ENCODE assay signal across 21 cellular contexts in genomic region chr12:47874316-47874715, GRCh38. TPM values are rescaled to one million over a fixed set of nuclear protein-coding genes. Genes with fewer than 3 reads are reported as not detected.
"Had no signal": no experiment of that assay in that cellular context is flagged by ENCODE, and none has a peak within 500 bp of the region (broad histone marks: within the 10 kb centered on the region; RNA-seq: fewer than 3 reads in every experiment).

No MANE protein-coding gene starts in this region.

- H3K27me3 Mint-ChIP-seq: stimulated activated naive CD8-positive, alpha-beta T cell treated with anti-CD3 and anti-CD28 coated beads, Interleukin-15, Interleukin-2, amounts not matched to agents 100 ng/mL and 50 ng/mL, for 24 hours had no signal

- H3K36me3 ChIP-seq: gastroesophageal sphincter, ovary, tibial artery, uterus had no signal

- H3K4me1 ChIP-seq: uterus had no signal

- H3K4me3 ChIP-seq: esophagus squamous epithelium, gastroesophageal sphincter, ovary, smooth muscle cell, tibial artery, upper lobe of left lung, uterus had no signal

- DNase-seq: dermis blood vessel endothelial cell; esophagus squamous epithelium; foreskin fibroblast; glutamatergic neuron; islet precursor cell; natural killer cell; nucleus accumbens; ovary; right cardiac atrium; stimulated activated CD4-positive, alpha-beta T cell treated with anti-CD3 and anti-CD28 coated beads, Interleukin-2, amount 100 ng/mL, for 48 hours; upper lobe of left lung; uterus had no signal

- H3K36me3 Mint-ChIP-seq: mesothelial cell of epicardium, natural killer cell had no signal

- H3K27me3 ChIP-seq: esophagus squamous epithelium, gastroesophageal sphincter, ovary, tibial artery, upper lobe of left lung, uterus had no signal

- ATAC-seq: gastroesophageal sphincter, left lobe of liver, natural killer cell, right cardiac atrium had no signal

- H3K9me3 ChIP-seq: esophagus squamous epithelium, gastroesophageal sphincter, ovary, tibial artery, upper lobe of left lung, uterus had no signal

- H3K27ac ChIP-seq: esophagus squamous epithelium, gastroesophageal sphincter, ovary, tibial artery, upper lobe of left lung, uterus had no signal

- H3K9me3 Mint-ChIP-seq: mesothelial cell of epicardium; natural killer cell; neural crest cell; stimulated activated naive CD8-positive, alpha-beta T cell treated with anti-CD3 and anti-CD28 coated beads, Interleukin-15, Interleukin-2, amounts not matched to agents 100 ng/mL and 50 ng/mL, for 24 hours had no signal

- H3K4me3 Mint-ChIP-seq: mesothelial cell of epicardium; natural killer cell; neural crest cell; stimulated activated naive CD8-positive, alpha-beta T cell treated with anti-CD3 and anti-CD28 coated beads, Interleukin-15, Interleukin-2, amounts not matched to agents 100 ng/mL and 50 ng/mL, for 24 hours had no signal

- H3K27ac Mint-ChIP-seq: mesothelial cell of epicardium; natural killer cell; progenitor cell of endocrine pancreas; stimulated activated naive CD8-positive, alpha-beta T cell treated with anti-CD3 and anti-CD28 coated beads, Interleukin-15, Interleukin-2, amounts not matched to agents 100 ng/mL and 50 ng/mL, for 24 hours had no signal

RNA-seq across cellular contexts. Expression of gene VDR, which starts 30.5 kb away (rescaled TPM):
- total RNA-seq: neural crest cell, temporal lobe had no signal
